13 cellular contexts compared by ENCODE assay signal in the genomic region with DNA sequence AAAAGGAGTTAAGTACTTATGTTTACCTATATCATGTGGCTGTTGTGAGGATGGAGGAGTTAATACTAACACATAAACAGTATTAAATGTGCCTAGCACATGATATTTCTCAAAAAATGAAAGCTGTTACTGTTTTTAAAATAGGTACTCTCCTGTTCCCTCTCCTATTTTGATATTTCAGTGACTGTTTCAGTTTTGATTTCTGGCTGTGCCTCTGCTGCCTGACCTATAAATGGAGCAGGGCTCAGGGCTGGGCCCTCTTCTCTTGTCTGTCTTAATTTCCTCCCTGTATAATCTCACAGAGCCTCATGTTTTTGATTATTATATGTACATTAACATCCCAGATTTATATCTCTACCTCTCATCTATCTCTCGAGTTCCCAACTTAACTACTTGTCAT.
DNase-seq lines count a peak whose midpoint lies in the region; ATAC-seq and TF ChIP-seq lines count a peak whose summit lies in the region.
"Had no signal": no experiment of that assay in that cellular context is flagged by ENCODE, and none has a peak within 500 bp of the region (broad histone marks: within the 10 kb centered on the region; RNA-seq: fewer than 3 reads in every experiment).

No MANE protein-coding gene starts in this region.

- no peak overlapping the region for H4K8ac ChIP-seq in neuronal stem cell (ENCODE audit: low read depth, low read length)

- no peaks in the 10 kb centered on the region for H3K79me1 ChIP-seq in neuronal stem cell (ENCODE audit: low read depth, low read length)

- no peak overlapping the region for H3K14ac ChIP-seq in neuronal stem cell (ENCODE audit: low read length)

- no peak overlapping the region for H3K18ac ChIP-seq in neuronal stem cell (ENCODE audit: low read length)

- H3K4ac ChIP-seq in neuronal stem cell (ENCODE audit: low read length), result no peak overlapping the region

- H3K23ac ChIP-seq in neuronal stem cell (ENCODE audit: low read depth, low read length, poor library complexity), result no peak overlapping the region

- no peak overlapping the region for H3K27ac ChIP-seq in neuronal stem cell (replicated peaks; ENCODE audit: low read length)
- H3K27ac ChIP-seq: neutrophil had no signal

- no peaks in the 10 kb centered on the region for H3K4me1 ChIP-seq in neuronal stem cell (ENCODE audit: control insufficient read depth in 2 of 2, insufficient read depth in 1 of 2, low read depth in 1 of 2, low read length in 2 of 2)
- no peaks in the 10 kb centered on the region for H3K4me1 ChIP-seq in mucosa of descending colon (ENCODE audit: low read depth)

- H2BK5ac ChIP-seq in neuronal stem cell (ENCODE audit: low read length), result no peak overlapping the region

- H3K9me3 ChIP-seq in neuronal stem cell (replicated peaks in 1 of 2; ENCODE audit: control insufficient read depth in 2 of 2, insufficient read depth in 1 of 2, low read depth in 1 of 2, low read length in 2 of 2), result no peaks in the 10 kb centered on the region
- no peaks in the 10 kb centered on the region for H3K9me3 ChIP-seq in mucosa of descending colon
- H3K9me3 ChIP-seq: neutrophil had no signal

- WGBS in neuronal stem cell (ENCODE audit: extremely low coverage in 2 of 2, insufficient read length in 2 of 2, insufficient replicate concordance in 1 of 2), 2 donors, result no CpG with 5 or more reads among the region's 1 CpG

- H4K91ac ChIP-seq in neuronal stem cell (ENCODE audit: low read depth, low read length, poor library complexity), result no peak overlapping the region

- H3K4me3 ChIP-seq in neuronal stem cell (ENCODE audit: low read length in 2 of 2) (no peak overlapping the region), mucosa of descending colon (no peak overlapping the region)

- no peak overlapping the region for H2AK5ac ChIP-seq in neuronal stem cell (ENCODE audit: low read depth, low read length)

- no peaks in the 10 kb centered on the region for H3K36me3 ChIP-seq in neuronal stem cell (replicated peaks in 1 of 2; ENCODE audit: control insufficient read depth in 2 of 2, insufficient read depth in 2 of 2, low read length in 2 of 2)
- H3K36me3 ChIP-seq in mucosa of descending colon (ENCODE audit: low read depth), result no peaks in the 10 kb centered on the region
- H3K36me3 ChIP-seq: neutrophil had no signal

- no peak overlapping the region for H2BK15ac ChIP-seq in neuronal stem cell (ENCODE audit: low read length)

- DNase-seq in NCI-H1417 (lab: John Stamatoyannopoulos, UW), result no peak
- DNase-seq in neuronal stem cell (ENCODE audit: low spot score), result no peak
- no peak for DNase-seq in glomerular visceral epithelial cell (ENCODE audit: extremely low spot score)
- DNase-seq in mucosa of descending colon, result no peak
- DNase-seq: activated CD4-positive, alpha-beta T cell treated with anti-CD3 and anti-CD28 coated beads for 48 hours; NCI-H526 treated with DMSO at 0.1 percent for 48 hours; stimulated activated CD4-positive, alpha-beta T cell treated with anti-CD3 and anti-CD28 coated beads, Interleukin-15, amount 100 ng/mL, for 24 hours; stimulated activated naive CD4-positive, alpha-beta T cell had no signal

- ATAC-seq in GM18520 (IDR thresholded peaks at IDR 0.05; ENCODE audit: unreplicated experiment) (peak; percentile 75), GM21367 (IDR thresholded peaks at IDR 0.05; ENCODE audit: unreplicated experiment) (peak; percentile 96), HG02973 (IDR thresholded peaks at IDR 0.05; ENCODE audit: unreplicated experiment) (peak; percentile 86), HG03575 (IDR thresholded peaks at IDR 0.05; ENCODE audit: extremely low read depth, insufficient number of reproducible peaks, low FRiP score, unreplicated experiment) (peak; percentile 89), mucosa of descending colon (no peak)

- TF ChIP-seq CTCF in mucosa of descending colon (IDR thresholded peaks at IDR 0.05), result no peak

- H2BK12ac ChIP-seq in neuronal stem cell (ENCODE audit: low read length), result no peak overlapping the region

- H3K27me3 ChIP-seq in neuronal stem cell (ENCODE audit: control insufficient read depth in 3 of 3, insufficient read depth in 3 of 3, low read depth in 1 of 3, low read length in 3 of 3), result no peaks in the 10 kb centered on the region
- H3K27me3 ChIP-seq: neutrophil had no signal

- intact Hi-C loops in mucosa of descending colon (cut with DNase I, micrococcal nuclease), result loop anchor here in 1 of 2 donors (10.0 kb wide), 1 partner anchor 307 kb away; no protein-coding TSS in a partner anchor

- no peak overlapping the region for H3K4me2 ChIP-seq in neuronal stem cell (ENCODE audit: insufficient read depth, low read length, poor library complexity, severe bottlenecking)

- no peak overlapping the region for H2BK120ac ChIP-seq in neuronal stem cell (ENCODE audit: low read depth, low read length)

- no peak overlapping the region for H3K9ac ChIP-seq in neuronal stem cell (ENCODE audit: low read depth, low read length, poor library complexity)

- no peak overlapping the region for H2AFZ ChIP-seq in neuronal stem cell (ENCODE audit: low read length)
